8 cellular contexts compared by ENCODE assay signal in genomic region chr2:239399404-239399999, GRCh38. TPM values are rescaled to one million over a fixed set of nuclear protein-coding genes. Genes with fewer than 3 reads are reported as not detected.
DNase-seq lines count a peak whose midpoint lies in the region; ATAC-seq and TF ChIP-seq lines count a peak whose summit lies in the region.

No MANE protein-coding gene starts in this region.

- H3K4me3 Mint-ChIP-seq in CD4-positive, CD25-positive, alpha-beta regulatory T cell, result peak overlapping the region; percentile 90 to 95 (median 93)

- H3K27ac ChIP-seq in CD4-positive, CD25-positive, alpha-beta regulatory T cell (ENCODE audit: insufficient read depth, low read length, poor library complexity, severe bottlenecking), result peak overlapping the region; percentile 63
- peak overlapping the region; percentile 94 for H3K27ac ChIP-seq in VCaP
- H3K27ac ChIP-seq in ectodermal cell (ENCODE audit: insufficient read depth, low read depth, low read length, poor library complexity, severe bottlenecking), result peak overlapping the region; percentile 11
- H3K27ac ChIP-seq in mucosa of rectum (ENCODE audit: low read depth in 2 of 2, low read length in 2 of 2), result peak overlapping the region; percentile 32 to 45
- peak overlapping the region; percentile 65 to 98 (median 75) for H3K27ac ChIP-seq in tibial nerve

- H3K9me3 ChIP-seq in CD4-positive, CD25-positive, alpha-beta regulatory T cell (ENCODE audit: control insufficient read depth in 2 of 2, low read length in 2 of 2), result no peaks in the 10 kb centered on the region
- H3K9me3 ChIP-seq in ectodermal cell (ENCODE audit: control insufficient read depth, low read length), result no peaks in the 10 kb centered on the region
- H3K9me3 ChIP-seq in mucosa of rectum (ENCODE audit: control insufficient read depth in 2 of 2, low read length in 2 of 2), result no peaks in the 10 kb centered on the region
- H3K9me3 ChIP-seq in tibial nerve, result no peaks in the 10 kb centered on the region

- peak overlapping the region; percentile 62 to 97 (median 96) for H3K27ac Mint-ChIP-seq in CD4-positive, CD25-positive, alpha-beta regulatory T cell

- H3K4me3 ChIP-seq in CD4-positive, CD25-positive, alpha-beta regulatory T cell (ENCODE audit: low read depth, low read length), result peak overlapping the region; percentile 91
- H3K4me3 ChIP-seq in ectodermal cell (ENCODE audit: insufficient read depth, low read depth, low read length) (peak overlapping the region; percentile 56), mucosa of rectum (ENCODE audit: low read length in 2 of 2) (peak overlapping the region; percentile 65 to 76), tibial nerve (peak overlapping the region; percentile 28 to 74 (median 48))

- peak in 1 of 2 donors; percentile 32 for TF ChIP-seq EP300 in tibial nerve (IDR thresholded peaks at IDR 0.05)

- no peaks in the 10 kb centered on the region for H3K36me3 ChIP-seq in CD4-positive, CD25-positive, alpha-beta regulatory T cell (ENCODE audit: control insufficient read depth, insufficient read depth, low read length)
- H3K36me3 ChIP-seq in ectodermal cell (ENCODE audit: control insufficient read depth, insufficient read depth, low read length) (no peaks in the 10 kb centered on the region), mucosa of rectum (ENCODE audit: control insufficient read depth in 2 of 2, insufficient read depth in 2 of 2, low read length in 2 of 2) (no peaks in the 10 kb centered on the region), tibial nerve (no peaks in the 10 kb centered on the region)

- no peak for ATAC-seq in CD4-positive, CD25-positive, alpha-beta regulatory T cell (ENCODE audit: low read depth in 2 of 2)
- no peak for ATAC-seq in GM18502 (IDR thresholded peaks at IDR 0.05; ENCODE audit: poor library complexity, unreplicated experiment)
- ATAC-seq in GM21423 (IDR thresholded peaks at IDR 0.05; ENCODE audit: unreplicated experiment), result no peak

- TF ChIP-seq POLR2A in tibial nerve (IDR thresholded peaks at IDR 0.05), result no peak

- no peaks in the 10 kb centered on the region for H3K36me3 Mint-ChIP-seq in CD4-positive, CD25-positive, alpha-beta regulatory T cell

- no peaks in the 10 kb centered on the region for H3K27me3 ChIP-seq in CD4-positive, CD25-positive, alpha-beta regulatory T cell (ENCODE audit: control insufficient read depth, insufficient read depth, low read length)
- no peaks in the 10 kb centered on the region for H3K27me3 ChIP-seq in ectodermal cell (ENCODE audit: control insufficient read depth, insufficient read depth, low read length, poor library complexity, severe bottlenecking)
- no peaks in the 10 kb centered on the region for H3K27me3 ChIP-seq in mucosa of rectum (ENCODE audit: control insufficient read depth in 2 of 2, insufficient read depth in 2 of 2, low read length in 2 of 2)
- no peaks in the 10 kb centered on the region for H3K27me3 ChIP-seq in tibial nerve

- peak overlapping the region; percentile 38 to 58 for H3K9ac ChIP-seq in mucosa of rectum (ENCODE audit: low read depth in 1 of 2, low read length in 2 of 2)

- no peaks in the 10 kb centered on the region for H3K9me3 Mint-ChIP-seq in CD4-positive, CD25-positive, alpha-beta regulatory T cell

- H3K27me3 Mint-ChIP-seq in CD4-positive, CD25-positive, alpha-beta regulatory T cell, result peaks cover 8% of the 10 kb centered on the region

- TF ChIP-seq CTCF in VCaP (conservative IDR thresholded peaks at IDR 0.05) (no peak), tibial nerve (IDR thresholded peaks at IDR 0.05) (no peak)

- H3K4me1 ChIP-seq in CD4-positive, CD25-positive, alpha-beta regulatory T cell (ENCODE audit: control insufficient read depth, insufficient read depth, low read length, poor library complexity, severe bottlenecking), result peaks cover 18% of the 10 kb centered on the region
- peaks cover 15% of the 10 kb centered on the region for H3K4me1 ChIP-seq in ectodermal cell (ENCODE audit: control insufficient read depth, insufficient read depth, low read length)
- peaks cover 8 to 15% of the 10 kb centered on the region in 2 donors for H3K4me1 ChIP-seq in mucosa of rectum (ENCODE audit: control insufficient read depth in 2 of 2, insufficient read depth in 2 of 2, low read length in 2 of 2)
- H3K4me1 ChIP-seq in tibial nerve, result peaks cover 0 to 42% (median 18%) of the 10 kb centered on the region in 4 donors

- WGBS in ectodermal cell, 2 experiments, result 13 to 21% methylated on average over 9 of the region's 9 CpGs
- WGBS in tibial nerve, 2 donors, result 3 to 8% methylated on average over 9 of the region's 9 CpGs

- peak; percentile 28 to 64 (median 51) for DNase-seq in CD4-positive, CD25-positive, alpha-beta regulatory T cell
- DNase-seq in KG1 (lab: John Stamatoyannopoulos, UW), result peak; percentile 12
- DNase-seq in tibial nerve (ENCODE audit: low spot score in 2 of 2), result peak in 1 of 2 donors; percentile 31

- H3K4me1 Mint-ChIP-seq in CD4-positive, CD25-positive, alpha-beta regulatory T cell, result peaks cover 5 to 58% (median 18%) of the 10 kb centered on the region in 4 donors

RNA-seq across cellular contexts. Expression of gene HDAC4, which starts 1.3 kb away (rescaled TPM):
- 118 TPM for total RNA-seq in CD4-positive, CD25-positive, alpha-beta regulatory T cell
- polyA plus RNA-seq in CD4-positive, CD25-positive, alpha-beta regulatory T cell, result 1 to 10 TPM; 6.5 to 9.0 (median 7.9) TPM
- polyA plus RNA-seq in ectodermal cell (2013, experiment 1 of 4), result 19.0 TPM
- polyA plus RNA-seq in ectodermal cell (2013, experiment 2 of 4), result 18.2 TPM
- polyA plus RNA-seq in ectodermal cell (2013, experiment 3 of 4), result 7.5 TPM
- 11.6 TPM for polyA plus RNA-seq in ectodermal cell (2013, experiment 4 of 4)
- total RNA-seq in tibial nerve, result 100 to 1,000 TPM in 2 of 4 donors, 10 to 100 TPM in 2; 68.0 to 123 (median 86.5) TPM

Comparison
In these comparisons a context has a peak if more than half of its experiments do, and no peak if none do; other contexts are left out.
1. H3K27ac ChIP-seq: peak in every context shown above with its lines; median percentile 94 in VCaP; 75 in tibial nerve; 63 in CD4-positive, CD25-positive, alpha-beta regulatory T cell; 38 in mucosa of rectum; 11 in ectodermal cell.